Comparison of ENCODE assay signal across 11 cellular contexts in genomic region chr3:101976473-101976872, GRCh38.
DNase-seq lines count a peak whose midpoint lies in the region; ATAC-seq and TF ChIP-seq lines count a peak whose summit lies in the region.
"Had no signal": no experiment of that assay in that cellular context is flagged by ENCODE, and none has a peak within 500 bp of the region (broad histone marks: within the 10 kb centered on the region; RNA-seq: fewer than 3 reads in every experiment).

No MANE protein-coding gene starts in this region.

- H3K27me3 ChIP-seq in fibroblast of lung (ENCODE audit: control insufficient read depth, insufficient read depth, low read length) = no peaks in the 10 kb centered on the region
- H3K27me3 ChIP-seq: gastrocnemius medialis had no signal

- no peak overlapping the region for H3K4me2 ChIP-seq in fibroblast of lung (ENCODE audit: extremely low read depth, insufficient read depth, low read length)

- H3K4me1 ChIP-seq in fibroblast of lung (ENCODE audit: control insufficient read depth, extremely low read depth, insufficient read depth, low read length) = no peaks in the 10 kb centered on the region

- H3K4me3 ChIP-seq in fibroblast of lung (replicated peaks in 1 of 4; ENCODE audit: control extremely low read depth in 1 of 4, insufficient read depth in 1 of 4, low read depth in 3 of 4, low read length in 4 of 4) = no peak overlapping the region
- H3K4me3 ChIP-seq: gastrocnemius medialis had no signal

- H3K27ac ChIP-seq in fibroblast of lung (ENCODE audit: insufficient read depth, low read length) = no peak overlapping the region
- H3K27ac ChIP-seq: gastrocnemius medialis had no signal

- no peaks in the 10 kb centered on the region for H3K9me3 ChIP-seq in fibroblast of lung (ENCODE audit: control insufficient read depth, insufficient read depth, low read depth, low read length)
- H3K9me3 ChIP-seq: gastrocnemius medialis had no signal

- peak; percentile 78 for ATAC-seq in GM18508 (IDR thresholded peaks at IDR 0.05; ENCODE audit: insufficient read depth, unreplicated experiment)
- peak; percentile 94 for ATAC-seq in GM21423 (IDR thresholded peaks at IDR 0.05; ENCODE audit: unreplicated experiment)
- peak; percentile 94 for ATAC-seq in HG03432 (IDR thresholded peaks at IDR 0.05; ENCODE audit: unreplicated experiment)
- ATAC-seq in esophagus mucosa = no peak

- no peak overlapping the region for H2AFZ ChIP-seq in fibroblast of lung (ENCODE audit: low read length)

- no peak overlapping the region for H3K9ac ChIP-seq in fibroblast of lung (ENCODE audit: insufficient read depth, low read length)

- no peaks in the 10 kb centered on the region for H3K36me3 ChIP-seq in fibroblast of lung (ENCODE audit: control insufficient read depth, insufficient read depth, low read length)
- H3K36me3 ChIP-seq: gastrocnemius medialis had no signal

- peak; percentile 58 to 61 for DNase-seq in fibroblast of lung (ENCODE audit: low read depth in 2 of 2)
- DNase-seq in HUDEP-2 (lab: John Stamatoyannopoulos, UW; ENCODE audit: unreplicated experiment in 76 of 76) = no peak
- DNase-seq in stimulated activated CD8-positive, alpha-beta memory T cell treated with anti-CD3 and anti-CD28 coated beads, Interleukin-4, amount 100 ng/mL, for 48 hours = no peak
- DNase-seq in activated CD4-positive, alpha-beta T cell treated with anti-CD3 and anti-CD28 coated beads, Interleukin-2, amount 50 U/mL, for 1 hour = no peak
- DNase-seq: activated gamma-delta T cell treated with Interleukin-2 at 50 U/mL for 16 hours; gastrocnemius medialis; NK-92 treated with Interleukin-12 subunit alpha and Interleukin-12 subunit beta, amount 100 ng/mL, for 24 hours had no signal

- H3K79me2 ChIP-seq in fibroblast of lung (ENCODE audit: control insufficient read depth, insufficient read depth, low read length) = no peaks in the 10 kb centered on the region

- no peak for TF ChIP-seq CTCF in fibroblast of lung (conservative IDR thresholded peaks at IDR 0.05 in 1 of 2, IDR thresholded peaks at IDR 0.05 in 1 of 2; ENCODE audit: low read depth in 1 of 2, low read length in 2 of 2)

- H4K20me1 ChIP-seq in fibroblast of lung (ENCODE audit: control insufficient read depth, extremely low read depth, insufficient read depth, low read length) = no peaks in the 10 kb centered on the region

Comparison
In these comparisons a context has a peak if more than half of its experiments do, and no peak if none do; other contexts are left out.
1. DNase-seq: peak in fibroblast of lung (2 of 2); none in HUDEP-2 (0 of 76), stimulated activated CD8-positive, alpha-beta memory T cell treated with anti-CD3 and anti-CD28 coated beads, Interleukin-4, amount 100 ng/mL, for 48 hours (single experiment) and activated CD4-positive, alpha-beta T cell treated with anti-CD3 and anti-CD28 coated beads, Interleukin-2, amount 50 U/mL, for 1 hour (single experiment).